In genomic region chr18:37253424-37254255, GRCh38 we compare ENCODE assay signal across 8 cellular contexts.
DNase-seq lines count a peak whose midpoint lies in the region; ATAC-seq and TF ChIP-seq lines count a peak whose summit lies in the region.

No MANE protein-coding gene starts in this region.

- no peak for TF ChIP-seq POLR2A in right lobe of liver (IDR thresholded peaks at IDR 0.05)

- H3K4me3 Mint-ChIP-seq in activated CD8-positive, alpha-beta T cell treated with anti-CD3 and anti-CD28 coated beads, Interleukin-2, amount 10 ng/mL, durations not matched to agents 7 days and 5 days = no peak overlapping the region

- H3K9me3 ChIP-seq in right lobe of liver = no peaks in the 10 kb centered on the region
- no peaks in the 10 kb centered on the region for H3K9me3 ChIP-seq in effector memory CD4-positive, alpha-beta T cell (ENCODE audit: control insufficient read depth, low read length)

- no peak for TF ChIP-seq CTCF in right lobe of liver (IDR thresholded peaks at IDR 0.05)

- no peaks in the 10 kb centered on the region for H3K36me3 Mint-ChIP-seq in activated CD8-positive, alpha-beta T cell treated with anti-CD3 and anti-CD28 coated beads, Interleukin-2, amount 10 ng/mL, durations not matched to agents 7 days and 5 days (ENCODE audit: low read depth)

- peaks cover 2% of the 10 kb centered on the region for H3K4me1 Mint-ChIP-seq in activated CD8-positive, alpha-beta T cell treated with anti-CD3 and anti-CD28 coated beads, Interleukin-2, amount 10 ng/mL, durations not matched to agents 7 days and 5 days (ENCODE audit: low read depth)

- H3K27ac Mint-ChIP-seq in activated CD8-positive, alpha-beta T cell treated with anti-CD3 and anti-CD28 coated beads, Interleukin-2, amount 10 ng/mL, durations not matched to agents 7 days and 5 days = no peak overlapping the region

- peak; percentile 47 for ATAC-seq in activated CD8-positive, alpha-beta T cell treated with anti-CD3 and anti-CD28 coated beads, Interleukin-2, amount 10 ng/mL, durations not matched to agents 7 days and 5 days
- ATAC-seq in right lobe of liver (peak; percentile 29 to 69 (median 44)), GM21737 (IDR thresholded peaks at IDR 0.05; ENCODE audit: unreplicated experiment) (no peak)

- H3K4me3 ChIP-seq in right lobe of liver = peak overlapping the region; percentile 18 to 39 (median 31)
- H3K4me3 ChIP-seq in effector memory CD4-positive, alpha-beta T cell (ENCODE audit: insufficient read depth, low read depth, low read length, poor library complexity, severe bottlenecking) = no peak overlapping the region

- H3K4me1 ChIP-seq in right lobe of liver = peaks cover 0 to 4% (median 0%) of the 10 kb centered on the region in 4 donors
- H3K4me1 ChIP-seq in effector memory CD4-positive, alpha-beta T cell (ENCODE audit: control insufficient read depth, insufficient read depth, low read length, poor library complexity, severe bottlenecking) = peaks cover 2% of the 10 kb centered on the region

- DNase-seq in stimulated activated CD4-positive, alpha-beta T cell treated with anti-CD3 and anti-CD28 coated beads, Interleukin-15, amount 100 ng/mL, for 24 hours = peak; percentile 16
- DNase-seq in stimulated activated CD4-positive, alpha-beta T cell treated with anti-CD3 and anti-CD28 coated beads, Interleukin-4, amount 100 ng/mL, for 4 hours = no peak
- DNase-seq in activated CD8-positive, alpha-beta T cell treated with anti-CD3 and anti-CD28 coated beads, Interleukin-2, amount 10 ng/mL, durations not matched to agents 7 days and 5 days = no peak
- peak in 2 of 3 donors; percentile 34 to 52 for DNase-seq in right lobe of liver
- DNase-seq in effector memory CD4-positive, alpha-beta T cell = no peak
- DNase-seq in DMS79 treated with DMSO at 0.1 percent for 48 hours (lab: John Stamatoyannopoulos, UW) = no peak
- DNase-seq in stimulated activated CD4-positive, alpha-beta T cell treated with anti-CD3 and anti-CD28 coated beads, Interleukin-2, amount 100 ng/mL, for 24 hours = no peak

- intact Hi-C loops in right lobe of liver (cut with DNase I) = no loop called here

- no peak overlapping the region for H3K27ac ChIP-seq in right lobe of liver
- H3K27ac ChIP-seq in effector memory CD4-positive, alpha-beta T cell (ENCODE audit: insufficient read depth, low read length, poor library complexity, severe bottlenecking) = no peak overlapping the region

- no peaks in the 10 kb centered on the region for H3K36me3 ChIP-seq in right lobe of liver
- no peaks in the 10 kb centered on the region for H3K36me3 ChIP-seq in effector memory CD4-positive, alpha-beta T cell (ENCODE audit: control insufficient read depth, insufficient read depth, low read length)

- POLR2A ChIA-PET in activated CD8-positive, alpha-beta T cell treated with anti-CD3 and anti-CD28 coated beads, Interleukin-2, amount 10 ng/mL, durations not matched to agents 7 days and 5 days (lab: Charles Lee) = no interaction called here

- H3K27me3 ChIP-seq in right lobe of liver = peaks cover 0 to 5% of the 10 kb centered on the region in 2 donors
- peaks cover 17% of the 10 kb centered on the region for H3K27me3 ChIP-seq in effector memory CD4-positive, alpha-beta T cell (replicated peaks; ENCODE audit: control insufficient read depth, insufficient read depth, low read length, poor library complexity, severe bottlenecking)

- CTCF ChIA-PET in activated CD8-positive, alpha-beta T cell treated with anti-CD3 and anti-CD28 coated beads, Interleukin-2, amount 10 ng/mL, durations not matched to agents 7 days and 5 days (lab: Charles Lee) = interaction anchor here (0.6 kb wide), 1 partner anchor 226 kb away, joined by 4 read pairs; no protein-coding TSS in a partner anchor

- H3K27me3 Mint-ChIP-seq in activated CD8-positive, alpha-beta T cell treated with anti-CD3 and anti-CD28 coated beads, Interleukin-2, amount 10 ng/mL, durations not matched to agents 7 days and 5 days (ENCODE audit: low read depth) = peaks cover 36% of the 10 kb centered on the region

- 5% methylated on average over 4 of the region's 86 CpGs for WGBS in right lobe of liver (ENCODE audit: insufficient coverage, low coverage, low lambda C conversion rate, missing lambda C conversion rate)

- H3K9me3 Mint-ChIP-seq in activated CD8-positive, alpha-beta T cell treated with anti-CD3 and anti-CD28 coated beads, Interleukin-2, amount 10 ng/mL, durations not matched to agents 7 days and 5 days (ENCODE audit: insufficient read depth) = no peaks in the 10 kb centered on the region

Comparison
In these comparisons a context has a peak if more than half of its experiments do, and no peak if none do; other contexts are left out.
1. DNase-seq: peak in stimulated activated CD4-positive, alpha-beta T cell treated with anti-CD3 and anti-CD28 coated beads, Interleukin-15, amount 100 ng/mL, for 24 hours (single experiment) and right lobe of liver (2 of 3); none in stimulated activated CD4-positive, alpha-beta T cell treated with anti-CD3 and anti-CD28 coated beads, Interleukin-4, amount 100 ng/mL, for 4 hours (0 of 2), activated CD8-positive, alpha-beta T cell treated with anti-CD3 and anti-CD28 coated beads, Interleukin-2, amount 10 ng/mL, durations not matched to agents 7 days and 5 days (single experiment), effector memory CD4-positive, alpha-beta T cell (0 of 3), DMS79 treated with DMSO at 0.1 percent for 48 hours (single experiment) and stimulated activated CD4-positive, alpha-beta T cell treated with anti-CD3 and anti-CD28 coated beads, Interleukin-2, amount 100 ng/mL, for 24 hours (0 of 2).